Comparison of ENCODE assay signal across 1 cellular context in genomic region chr12:47033081-47033480, GRCh38.
TF ChIP-seq lines count a peak whose summit lies in the region.

No MANE protein-coding gene starts in this region.

TF ChIP-seq in GM23338, 12 proteins besides CTCF, POLR2A, EP300 and RAD21 (continued from another document):
- TF ChIP-seq ETS1 (IDR thresholded peaks at IDR 0.05), result no peak
- no peak for TF ChIP-seq JUNB (IDR thresholded peaks at IDR 0.05; ENCODE audit: unreplicated experiment)
- TF ChIP-seq ZNF331 (CRISPR knock-in tag; IDR thresholded peaks at IDR 0.05; ENCODE audit: low read depth), result no peak
- TF ChIP-seq EZH2 (IDR thresholded peaks at IDR 0.05; ENCODE audit: low read depth, unreplicated experiment), result no peak
- no peak for TF ChIP-seq STAT1 (IDR thresholded peaks at IDR 0.05; ENCODE audit: unreplicated experiment)
- no peak for TF ChIP-seq REST (IDR thresholded peaks at IDR 0.05; ENCODE audit: unreplicated experiment)
- no peak for TF ChIP-seq EZH2phosphoT487 (IDR thresholded peaks at IDR 0.05; ENCODE audit: unreplicated experiment)
- no peak for TF ChIP-seq CREB1 (CRISPR knock-in tag; IDR thresholded peaks at IDR 0.05; ENCODE audit: low read depth)
